In the genomic region with DNA sequence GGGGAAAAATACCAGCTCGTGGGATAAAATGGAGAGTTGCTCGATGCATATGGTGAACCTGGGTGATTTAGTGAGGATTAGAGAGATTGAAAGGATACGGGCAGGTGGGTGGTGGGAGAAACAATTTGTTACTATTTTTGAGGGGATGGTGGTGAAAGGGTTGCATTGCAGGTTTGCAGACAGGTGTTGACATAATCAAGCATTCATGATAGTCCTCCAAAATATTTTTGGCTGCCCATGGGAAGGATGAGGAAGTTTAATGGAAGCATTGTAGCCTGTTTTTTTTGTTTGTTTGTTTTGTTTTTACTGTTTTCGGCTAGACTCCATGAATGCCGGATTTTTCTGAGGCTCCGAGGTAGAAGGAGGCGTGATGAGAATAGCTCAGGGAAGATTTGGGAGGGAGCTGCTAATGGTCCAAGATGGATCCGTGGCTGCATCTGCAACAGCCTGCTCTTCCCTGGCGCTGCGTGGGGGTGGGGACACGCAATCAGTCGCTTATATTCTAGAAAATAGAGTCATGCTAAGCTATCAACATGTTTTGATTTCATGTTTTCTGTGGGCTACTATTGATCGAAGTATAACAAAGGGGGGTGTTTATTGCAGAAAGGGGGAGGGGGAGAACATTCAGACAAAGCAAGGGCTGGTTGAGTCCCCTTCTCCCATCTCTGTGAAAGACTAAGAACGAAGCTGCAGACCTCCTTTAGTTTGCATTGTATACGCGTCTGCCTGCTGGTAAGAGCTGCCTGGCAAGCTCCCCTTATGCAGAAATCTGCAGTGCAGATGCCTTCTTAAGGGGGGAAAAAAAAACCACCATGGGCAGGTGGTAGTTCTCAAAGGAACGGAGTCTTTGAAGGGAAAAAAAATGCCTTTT, we compare ENCODE assay signal across 1 cellular context.
TF ChIP-seq lines count a peak whose summit lies in the region.

No MANE protein-coding gene starts in this region.

TF ChIP-seq in K562, 482 proteins besides CTCF, POLR2A, EP300 and RAD21 (continued from another document and continues in another):
- TF ChIP-seq, protein P1, sequence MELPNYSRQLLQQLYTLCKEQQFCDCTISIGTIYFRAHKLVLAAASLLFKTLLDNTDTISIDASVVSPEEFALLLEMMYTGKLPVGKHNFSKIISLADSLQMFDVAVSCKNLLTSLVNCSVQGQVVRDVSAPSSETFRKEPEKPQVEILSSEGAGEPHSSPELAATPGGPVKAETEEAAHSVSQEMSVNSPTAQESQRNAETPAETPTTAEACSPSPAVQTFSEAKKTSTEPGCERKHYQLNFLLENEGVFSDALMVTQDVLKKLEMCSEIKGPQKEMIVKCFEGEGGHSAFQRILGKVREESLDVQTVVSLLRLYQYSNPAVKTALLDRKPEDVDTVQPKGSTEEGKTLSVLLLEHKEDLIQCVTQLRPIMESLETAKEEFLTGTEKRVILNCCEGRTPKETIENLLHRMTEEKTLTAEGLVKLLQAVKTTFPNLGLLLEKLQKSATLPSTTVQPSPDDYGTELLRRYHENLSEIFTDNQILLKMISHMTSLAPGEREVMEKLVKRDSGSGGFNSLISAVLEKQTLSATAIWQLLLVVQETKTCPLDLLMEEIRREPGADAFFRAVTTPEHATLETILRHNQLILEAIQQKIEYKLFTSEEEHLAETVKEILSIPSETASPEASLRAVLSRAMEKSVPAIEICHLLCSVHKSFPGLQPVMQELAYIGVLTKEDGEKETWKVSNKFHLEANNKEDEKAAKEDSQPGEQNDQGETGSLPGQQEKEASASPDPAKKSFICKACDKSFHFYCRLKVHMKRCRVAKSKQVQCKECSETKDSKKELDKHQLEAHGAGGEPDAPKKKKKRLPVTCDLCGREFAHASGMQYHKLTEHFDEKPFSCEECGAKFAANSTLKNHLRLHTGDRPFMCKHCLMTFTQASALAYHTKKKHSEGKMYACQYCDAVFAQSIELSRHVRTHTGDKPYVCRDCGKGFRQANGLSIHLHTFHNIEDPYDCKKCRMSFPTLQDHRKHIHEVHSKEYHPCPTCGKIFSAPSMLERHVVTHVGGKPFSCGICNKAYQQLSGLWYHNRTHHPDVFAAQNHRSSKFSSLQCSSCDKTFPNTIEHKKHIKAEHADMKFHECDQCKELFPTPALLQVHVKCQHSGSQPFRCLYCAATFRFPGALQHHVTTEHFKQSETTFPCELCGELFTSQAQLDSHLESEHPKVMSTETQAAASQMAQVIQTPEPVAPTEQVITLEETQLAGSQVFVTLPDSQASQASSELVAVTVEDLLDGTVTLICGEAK (IDR thresholded peaks at IDR 0.05), result peak; percentile 41; the same call in 1 of the 2 replicates
- TF ChIP-seq, protein P1 (CRISPR knock-in tag; IDR thresholded peaks at IDR 0.05), result no peak
- TF ChIP-seq, protein P2, sequence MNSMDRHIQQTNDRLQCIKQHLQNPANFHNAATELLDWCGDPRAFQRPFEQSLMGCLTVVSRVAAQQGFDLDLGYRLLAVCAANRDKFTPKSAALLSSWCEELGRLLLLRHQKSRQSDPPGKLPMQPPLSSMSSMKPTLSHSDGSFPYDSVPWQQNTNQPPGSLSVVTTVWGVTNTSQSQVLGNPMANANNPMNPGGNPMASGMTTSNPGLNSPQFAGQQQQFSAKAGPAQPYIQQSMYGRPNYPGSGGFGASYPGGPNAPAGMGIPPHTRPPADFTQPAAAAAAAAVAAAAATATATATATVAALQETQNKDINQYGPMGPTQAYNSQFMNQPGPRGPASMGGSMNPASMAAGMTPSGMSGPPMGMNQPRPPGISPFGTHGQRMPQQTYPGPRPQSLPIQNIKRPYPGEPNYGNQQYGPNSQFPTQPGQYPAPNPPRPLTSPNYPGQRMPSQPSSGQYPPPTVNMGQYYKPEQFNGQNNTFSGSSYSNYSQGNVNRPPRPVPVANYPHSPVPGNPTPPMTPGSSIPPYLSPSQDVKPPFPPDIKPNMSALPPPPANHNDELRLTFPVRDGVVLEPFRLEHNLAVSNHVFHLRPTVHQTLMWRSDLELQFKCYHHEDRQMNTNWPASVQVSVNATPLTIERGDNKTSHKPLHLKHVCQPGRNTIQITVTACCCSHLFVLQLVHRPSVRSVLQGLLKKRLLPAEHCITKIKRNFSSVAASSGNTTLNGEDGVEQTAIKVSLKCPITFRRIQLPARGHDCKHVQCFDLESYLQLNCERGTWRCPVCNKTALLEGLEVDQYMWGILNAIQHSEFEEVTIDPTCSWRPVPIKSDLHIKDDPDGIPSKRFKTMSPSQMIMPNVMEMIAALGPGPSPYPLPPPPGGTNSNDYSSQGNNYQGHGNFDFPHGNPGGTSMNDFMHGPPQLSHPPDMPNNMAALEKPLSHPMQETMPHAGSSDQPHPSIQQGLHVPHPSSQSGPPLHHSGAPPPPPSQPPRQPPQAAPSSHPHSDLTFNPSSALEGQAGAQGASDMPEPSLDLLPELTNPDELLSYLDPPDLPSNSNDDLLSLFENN (IDR thresholded peaks at IDR 0.05; ENCODE audit: low read depth in 2 of 2, low read length in 2 of 2), result no peak
- TF ChIP-seq, protein P3, sequence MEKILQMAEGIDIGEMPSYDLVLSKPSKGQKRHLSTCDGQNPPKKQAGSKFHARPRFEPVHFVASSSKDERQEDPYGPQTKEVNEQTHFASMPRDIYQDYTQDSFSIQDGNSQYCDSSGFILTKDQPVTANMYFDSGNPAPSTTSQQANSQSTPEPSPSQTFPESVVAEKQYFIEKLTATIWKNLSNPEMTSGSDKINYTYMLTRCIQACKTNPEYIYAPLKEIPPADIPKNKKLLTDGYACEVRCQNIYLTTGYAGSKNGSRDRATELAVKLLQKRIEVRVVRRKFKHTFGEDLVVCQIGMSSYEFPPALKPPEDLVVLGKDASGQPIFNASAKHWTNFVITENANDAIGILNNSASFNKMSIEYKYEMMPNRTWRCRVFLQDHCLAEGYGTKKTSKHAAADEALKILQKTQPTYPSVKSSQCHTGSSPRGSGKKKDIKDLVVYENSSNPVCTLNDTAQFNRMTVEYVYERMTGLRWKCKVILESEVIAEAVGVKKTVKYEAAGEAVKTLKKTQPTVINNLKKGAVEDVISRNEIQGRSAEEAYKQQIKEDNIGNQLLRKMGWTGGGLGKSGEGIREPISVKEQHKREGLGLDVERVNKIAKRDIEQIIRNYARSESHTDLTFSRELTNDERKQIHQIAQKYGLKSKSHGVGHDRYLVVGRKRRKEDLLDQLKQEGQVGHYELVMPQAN (IDR thresholded peaks at IDR 0.05; ENCODE audit: borderline replicate concordance), result 0 out of 2 replicates have a peak, but pooled peaks have one; percentile 31
- TF ChIP-seq, protein P4, sequence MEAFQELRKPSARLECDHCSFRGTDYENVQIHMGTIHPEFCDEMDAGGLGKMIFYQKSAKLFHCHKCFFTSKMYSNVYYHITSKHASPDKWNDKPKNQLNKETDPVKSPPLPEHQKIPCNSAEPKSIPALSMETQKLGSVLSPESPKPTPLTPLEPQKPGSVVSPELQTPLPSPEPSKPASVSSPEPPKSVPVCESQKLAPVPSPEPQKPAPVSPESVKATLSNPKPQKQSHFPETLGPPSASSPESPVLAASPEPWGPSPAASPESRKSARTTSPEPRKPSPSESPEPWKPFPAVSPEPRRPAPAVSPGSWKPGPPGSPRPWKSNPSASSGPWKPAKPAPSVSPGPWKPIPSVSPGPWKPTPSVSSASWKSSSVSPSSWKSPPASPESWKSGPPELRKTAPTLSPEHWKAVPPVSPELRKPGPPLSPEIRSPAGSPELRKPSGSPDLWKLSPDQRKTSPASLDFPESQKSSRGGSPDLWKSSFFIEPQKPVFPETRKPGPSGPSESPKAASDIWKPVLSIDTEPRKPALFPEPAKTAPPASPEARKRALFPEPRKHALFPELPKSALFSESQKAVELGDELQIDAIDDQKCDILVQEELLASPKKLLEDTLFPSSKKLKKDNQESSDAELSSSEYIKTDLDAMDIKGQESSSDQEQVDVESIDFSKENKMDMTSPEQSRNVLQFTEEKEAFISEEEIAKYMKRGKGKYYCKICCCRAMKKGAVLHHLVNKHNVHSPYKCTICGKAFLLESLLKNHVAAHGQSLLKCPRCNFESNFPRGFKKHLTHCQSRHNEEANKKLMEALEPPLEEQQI (IDR thresholded peaks at IDR 0.05), result no peak
- TF ChIP-seq CEBPB (tag; IDR thresholded peaks at IDR 0.05) (0 out of 2 replicates have a peak, but pooled peaks have one; percentile 50), MCM2 (IDR thresholded peaks at IDR 0.05; ENCODE audit: low read depth) (no peak), KAT2B (IDR thresholded peaks at IDR 0.05; ENCODE audit: low read depth, low read length) (no peak), ZNF76 (CRISPR knock-in tag; IDR thresholded peaks at IDR 0.05; ENCODE audit: borderline replicate concordance) (no peak), PURB (CRISPR knock-in tag; IDR thresholded peaks at IDR 0.05; ENCODE audit: low read depth) (no peak), ARID1B (IDR thresholded peaks at IDR 0.05) (0 out of 2 replicates have a peak, but pooled peaks have one; percentile 2), XRCC3 (IDR thresholded peaks at IDR 0.05) (no peak), MAFK (IDR thresholded peaks at IDR 0.05; ENCODE audit: low read length) (no peak), MED1 (CRISPR knock-in tag; IDR thresholded peaks at IDR 0.05; ENCODE audit: borderline replicate concordance) (no peak), ZNF175 (CRISPR knock-in tag; IDR thresholded peaks at IDR 0.05; ENCODE audit: low read depth) (no peak), KDM2B (CRISPR knock-in tag; IDR thresholded peaks at IDR 0.05) (no peak), DACH1 (IDR thresholded peaks at IDR 0.05; ENCODE audit: partially characterized antibody) (no peak), KDM5B (IDR thresholded peaks at IDR 0.05; ENCODE audit: insufficient replicate concordance, low read depth, low read length) (peak; percentile 25)
- TF ChIP-seq, protein P5, sequence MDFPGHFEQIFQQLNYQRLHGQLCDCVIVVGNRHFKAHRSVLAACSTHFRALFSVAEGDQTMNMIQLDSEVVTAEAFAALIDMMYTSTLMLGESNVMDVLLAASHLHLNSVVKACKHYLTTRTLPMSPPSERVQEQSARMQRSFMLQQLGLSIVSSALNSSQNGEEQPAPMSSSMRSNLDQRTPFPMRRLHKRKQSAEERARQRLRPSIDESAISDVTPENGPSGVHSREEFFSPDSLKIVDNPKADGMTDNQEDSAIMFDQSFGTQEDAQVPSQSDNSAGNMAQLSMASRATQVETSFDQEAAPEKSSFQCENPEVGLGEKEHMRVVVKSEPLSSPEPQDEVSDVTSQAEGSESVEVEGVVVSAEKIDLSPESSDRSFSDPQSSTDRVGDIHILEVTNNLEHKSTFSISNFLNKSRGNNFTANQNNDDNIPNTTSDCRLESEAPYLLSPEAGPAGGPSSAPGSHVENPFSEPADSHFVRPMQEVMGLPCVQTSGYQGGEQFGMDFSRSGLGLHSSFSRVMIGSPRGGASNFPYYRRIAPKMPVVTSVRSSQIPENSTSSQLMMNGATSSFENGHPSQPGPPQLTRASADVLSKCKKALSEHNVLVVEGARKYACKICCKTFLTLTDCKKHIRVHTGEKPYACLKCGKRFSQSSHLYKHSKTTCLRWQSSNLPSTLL (IDR thresholded peaks at IDR 0.05), result 0 out of 2 replicates have a peak, but pooled peaks have one; percentile 5
- TF ChIP-seq, protein P6, sequence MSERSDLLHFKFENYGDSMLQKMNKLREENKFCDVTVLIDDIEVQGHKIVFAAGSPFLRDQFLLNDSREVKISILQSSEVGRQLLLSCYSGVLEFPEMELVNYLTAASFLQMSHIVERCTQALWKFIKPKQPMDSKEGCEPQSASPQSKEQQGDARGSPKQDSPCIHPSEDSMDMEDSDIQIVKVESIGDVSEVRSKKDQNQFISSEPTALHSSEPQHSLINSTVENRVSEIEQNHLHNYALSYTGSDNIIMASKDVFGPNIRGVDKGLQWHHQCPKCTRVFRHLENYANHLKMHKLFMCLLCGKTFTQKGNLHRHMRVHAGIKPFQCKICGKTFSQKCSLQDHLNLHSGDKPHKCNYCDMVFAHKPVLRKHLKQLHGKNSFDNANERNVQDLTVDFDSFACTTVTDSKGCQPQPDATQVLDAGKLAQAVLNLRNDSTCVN (CRISPR knock-in tag; IDR thresholded peaks at IDR 0.05), result 0 out of 2 replicates have a peak, but pooled peaks have one; percentile 3
- TF ChIP-seq, protein P7, sequence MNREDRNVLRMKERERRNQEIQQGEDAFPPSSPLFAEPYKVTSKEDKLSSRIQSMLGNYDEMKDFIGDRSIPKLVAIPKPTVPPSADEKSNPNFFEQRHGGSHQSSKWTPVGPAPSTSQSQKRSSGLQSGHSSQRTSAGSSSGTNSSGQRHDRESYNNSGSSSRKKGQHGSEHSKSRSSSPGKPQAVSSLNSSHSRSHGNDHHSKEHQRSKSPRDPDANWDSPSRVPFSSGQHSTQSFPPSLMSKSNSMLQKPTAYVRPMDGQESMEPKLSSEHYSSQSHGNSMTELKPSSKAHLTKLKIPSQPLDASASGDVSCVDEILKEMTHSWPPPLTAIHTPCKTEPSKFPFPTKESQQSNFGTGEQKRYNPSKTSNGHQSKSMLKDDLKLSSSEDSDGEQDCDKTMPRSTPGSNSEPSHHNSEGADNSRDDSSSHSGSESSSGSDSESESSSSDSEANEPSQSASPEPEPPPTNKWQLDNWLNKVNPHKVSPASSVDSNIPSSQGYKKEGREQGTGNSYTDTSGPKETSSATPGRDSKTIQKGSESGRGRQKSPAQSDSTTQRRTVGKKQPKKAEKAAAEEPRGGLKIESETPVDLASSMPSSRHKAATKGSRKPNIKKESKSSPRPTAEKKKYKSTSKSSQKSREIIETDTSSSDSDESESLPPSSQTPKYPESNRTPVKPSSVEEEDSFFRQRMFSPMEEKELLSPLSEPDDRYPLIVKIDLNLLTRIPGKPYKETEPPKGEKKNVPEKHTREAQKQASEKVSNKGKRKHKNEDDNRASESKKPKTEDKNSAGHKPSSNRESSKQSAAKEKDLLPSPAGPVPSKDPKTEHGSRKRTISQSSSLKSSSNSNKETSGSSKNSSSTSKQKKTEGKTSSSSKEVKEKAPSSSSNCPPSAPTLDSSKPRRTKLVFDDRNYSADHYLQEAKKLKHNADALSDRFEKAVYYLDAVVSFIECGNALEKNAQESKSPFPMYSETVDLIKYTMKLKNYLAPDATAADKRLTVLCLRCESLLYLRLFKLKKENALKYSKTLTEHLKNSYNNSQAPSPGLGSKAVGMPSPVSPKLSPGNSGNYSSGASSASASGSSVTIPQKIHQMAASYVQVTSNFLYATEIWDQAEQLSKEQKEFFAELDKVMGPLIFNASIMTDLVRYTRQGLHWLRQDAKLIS (CRISPR knock-in tag; IDR thresholded peaks at IDR 0.05), result peak; percentile 33; the same call in 1 of the 2 replicates
